Comparison of ENCODE assay signal across 14 cellular contexts in the genomic region with DNA sequence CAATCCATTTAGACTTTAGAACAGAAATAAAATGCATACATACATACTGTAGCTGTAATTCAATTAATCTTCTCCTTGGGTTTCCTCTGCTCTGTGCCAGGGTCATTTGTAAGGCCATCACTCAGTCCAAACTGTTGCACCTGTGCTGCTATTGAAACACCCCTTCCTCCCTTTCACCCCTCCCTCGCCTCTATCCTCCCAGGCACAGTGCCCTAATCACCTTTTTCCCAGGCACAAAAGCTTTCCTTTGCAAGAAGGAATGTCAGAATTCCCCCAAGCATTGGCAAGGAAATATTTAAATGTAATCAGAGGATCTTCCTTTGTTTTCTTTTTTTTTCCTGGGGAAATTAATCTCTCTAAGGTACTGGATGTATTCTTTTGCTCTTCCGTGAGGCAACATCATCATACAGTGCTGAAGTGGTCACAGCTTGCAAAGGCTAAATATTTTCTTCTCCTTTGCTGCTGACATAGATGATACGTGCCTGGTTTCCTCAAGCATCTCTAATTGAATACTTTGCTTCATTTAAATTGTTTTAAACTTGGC.
"Had no signal": no experiment of that assay in that cellular context is flagged by ENCODE, and none has a peak within 500 bp of the region (broad histone marks: within the 10 kb centered on the region; RNA-seq: fewer than 3 reads in every experiment).

No MANE protein-coding gene starts in this region.

- H3K9me3 ChIP-seq: breast epithelium, suprapubic skin had no signal

- H3K4me1 Mint-ChIP-seq: activated B cell treated with CpG ODN at 0.5 μM for 24 hours, natural killer cell had no signal

- H3K27me3 ChIP-seq: breast epithelium, suprapubic skin had no signal

- H3K4me3 ChIP-seq: breast epithelium, suprapubic skin had no signal

- H3K27ac Mint-ChIP-seq: activated B cell treated with CpG ODN at 0.5 μM for 24 hours; activated naive CD8-positive, alpha-beta T cell; endodermal cell; natural killer cell; T-helper 1 cell treated with Interleukin-12 subunit alpha and Interleukin-12 subunit beta and Interleukin-4 antibody, amounts not matched to agents 30 μg/mL and 1 μg/mL, for 36 hours; type B pancreatic cell had no signal

- H3K4me1 ChIP-seq: breast epithelium, suprapubic skin had no signal

- ATAC-seq: activated T-cell treated with anti-CD3 and anti-CD28 coated beads, Interleukin-2, amount 50 U/mL, for 4 hours; left colon; natural killer cell had no signal

- H3K36me3 ChIP-seq: breast epithelium, suprapubic skin had no signal

- H3K27ac ChIP-seq: breast epithelium, suprapubic skin had no signal

- H3K4me3 Mint-ChIP-seq: activated B cell treated with CpG ODN at 0.5 μM for 24 hours; activated naive CD8-positive, alpha-beta T cell; activated T-cell treated with anti-CD3 and anti-CD28 coated beads, Interleukin-2, amount 50 U/mL, for 4 hours; endodermal cell; natural killer cell; T-helper 1 cell treated with Interleukin-12 subunit alpha and Interleukin-12 subunit beta and Interleukin-4 antibody, amounts not matched to agents 30 μg/mL and 1 μg/mL, for 36 hours; type B pancreatic cell had no signal

- DNase-seq: activated B cell treated with CpG ODN at 0.5 μM for 24 hours; activated effector memory CD4-positive, alpha-beta T cell treated with anti-CD3 and anti-CD28 coated beads, Interleukin-2, amount 50 U/mL, for 16 hours; activated T-cell treated with anti-CD3 and anti-CD28 coated beads, Interleukin-2, amount 50 U/mL, for 4 hours; endodermal cell; hippocampal formation; left colon; natural killer cell; stimulated activated CD4-positive, alpha-beta T cell treated with anti-CD3 and anti-CD28 coated beads, Interleukin-12 subunit alpha, Interleukin-12 subunit beta, amount 100 ng/mL, for 4 hours; stimulated activated naive CD4-positive, alpha-beta T cell treated with Interleukin-2 at 50 U/mL for 16 hours had no signal

- H3K9me3 Mint-ChIP-seq: activated B cell treated with CpG ODN at 0.5 μM for 24 hours; activated T-cell treated with anti-CD3 and anti-CD28 coated beads, Interleukin-2, amount 50 U/mL, for 4 hours; endodermal cell; natural killer cell; T-helper 1 cell treated with Interleukin-12 subunit alpha and Interleukin-12 subunit beta and Interleukin-4 antibody, amounts not matched to agents 30 μg/mL and 1 μg/mL, for 36 hours; type B pancreatic cell had no signal
